Comparison of ENCODE assay signal across 20 cellular contexts in genomic region chr3:171564723-171565122, GRCh38.
DNase-seq lines count a peak whose midpoint lies in the region; ATAC-seq and TF ChIP-seq lines count a peak whose summit lies in the region.
"Had no signal": no experiment of that assay in that cellular context is flagged by ENCODE, and none has a peak within 500 bp of the region (broad histone marks: within the 10 kb centered on the region; RNA-seq: fewer than 3 reads in every experiment).

No MANE protein-coding gene starts in this region.

- ATAC-seq in PC-3 (no peak), lower lobe of right lung (peak; percentile 49 to 63), GM21367 (IDR thresholded peaks at IDR 0.05; ENCODE audit: unreplicated experiment) (no peak)
- ATAC-seq in natural killer cell treated with Interleukin-12 subunit alpha and Interleukin-12 subunit beta and Interleukin-15 and Interleukin-18, amount 100 ng/mL, for 72 hours: no peak
- ATAC-seq: HCT116, K562 had no signal

- H3K27me3 Mint-ChIP-seq in natural killer cell treated with Interleukin-12 subunit alpha and Interleukin-12 subunit beta and Interleukin-15 and Interleukin-18, amount 100 ng/mL, for 72 hours: peaks cover 0 to 2% of the 10 kb centered on the region in 2 donors

- H3K4me3 Mint-ChIP-seq in natural killer cell treated with Interleukin-12 subunit alpha and Interleukin-12 subunit beta and Interleukin-15 and Interleukin-18, amount 100 ng/mL, for 72 hours: no peak overlapping the region

- H3K4me1 Mint-ChIP-seq in natural killer cell treated with Interleukin-12 subunit alpha and Interleukin-12 subunit beta and Interleukin-15 and Interleukin-18, amount 100 ng/mL, for 72 hours (ENCODE audit: low read depth in 2 of 2): peaks cover 22 to 25% of the 10 kb centered on the region in 2 donors

- H3K27ac ChIP-seq in PC-3 (ENCODE audit: low read length) (no peak overlapping the region), lower lobe of right lung (no peak overlapping the region), stomach (no peak overlapping the region)
- H3K27ac ChIP-seq: GM23248, SJCRH30 had no signal

- H4K20me1 ChIP-seq in PC-3 (ENCODE audit: low read length): no peaks in the 10 kb centered on the region

- no peak for TF ChIP-seq CTCF in PC-3 (conservative IDR thresholded peaks at IDR 0.05; ENCODE audit: low read depth, low read length)
- no peak for TF ChIP-seq CTCF in lower lobe of right lung (IDR thresholded peaks at IDR 0.05)
- no peak for TF ChIP-seq CTCF in stomach (IDR thresholded peaks at IDR 0.05)

- no peak for TF ChIP-seq EP300 in stomach (IDR thresholded peaks at IDR 0.05)

- intact Hi-C loops in PC-3 (cut with micrococcal nuclease): loop anchor here (2.0 to 5.0 kb wide), 2 partner anchors 104 to 302 kb away; partner anchors contain the start of gene TNIK
- intact Hi-C loops in lower lobe of right lung (cut with DNase I): loop anchor here (5.0 kb wide), 1 partner anchor 597 kb away; no protein-coding TSS in a partner anchor
- intact Hi-C loops in stomach (cut with DNase I; ENCODE audit: low total_unique reads): loop anchor here (5.0 to 10.0 kb wide), 3 partner anchors 380 to 602 kb away; no protein-coding TSS in a partner anchor

- no peak overlapping the region for H3K9ac ChIP-seq in PC-3 (ENCODE audit: low read length)
- H3K9ac ChIP-seq: GM23248 had no signal

- no peak for TF ChIP-seq POLR2A in stomach (IDR thresholded peaks at IDR 0.05)

- CTCF ChIA-PET in PC-3 (lab: Charles Lee): no interaction called here

- peak overlapping the region in 1 of 2 donors; percentile 7 for H3K27ac Mint-ChIP-seq in natural killer cell treated with Interleukin-12 subunit alpha and Interleukin-12 subunit beta and Interleukin-15 and Interleukin-18, amount 100 ng/mL, for 72 hours

- no peaks in the 10 kb centered on the region for H3K79me2 ChIP-seq in PC-3 (ENCODE audit: low read length)

- POLR2A ChIA-PET in PC-3 (lab: Charles Lee; ENCODE audit: unreplicated experiment): no interaction called here

- BruUV-seq in PC-3 (replicated peaks; lab: Mats Ljungman, UMichigan): no TSS peak

- H3K36me3 ChIP-seq in PC-3 (ENCODE audit: low read depth, low read length) (no peaks in the 10 kb centered on the region), lower lobe of right lung (no peaks in the 10 kb centered on the region), stomach (no peaks in the 10 kb centered on the region)
- H3K36me3 ChIP-seq: SJCRH30 had no signal

- no peaks in the 10 kb centered on the region for H3K9me3 ChIP-seq in PC-3 (ENCODE audit: low read length)
- no peaks in the 10 kb centered on the region for H3K9me3 ChIP-seq in lower lobe of right lung
- H3K9me3 ChIP-seq in stomach: no peaks in the 10 kb centered on the region
- H3K9me3 ChIP-seq: SJCRH30 had no signal

- H3K27me3 ChIP-seq in PC-3 (ENCODE audit: low read length) (no peaks in the 10 kb centered on the region), lower lobe of right lung (ENCODE audit: low read depth) (no peaks in the 10 kb centered on the region), stomach (no peaks in the 10 kb centered on the region)
- H3K27me3 ChIP-seq: SJCRH30 had no signal

- no peak overlapping the region for H2AFZ ChIP-seq in PC-3 (ENCODE audit: low read length)
- H2AFZ ChIP-seq: GM23248 had no signal

- no peaks in the 10 kb centered on the region for H3K36me3 Mint-ChIP-seq in natural killer cell treated with Interleukin-12 subunit alpha and Interleukin-12 subunit beta and Interleukin-15 and Interleukin-18, amount 100 ng/mL, for 72 hours
- H3K36me3 Mint-ChIP-seq: CD14-positive monocyte had no signal

- DNase-seq in CD1c-positive myeloid dendritic cell (ENCODE audit: extremely low spot score) (peak; percentile 87), COLO829 (ENCODE audit: low spot score) (peak; percentile 37), PC-3 (no peak), lower lobe of right lung (peak; percentile 49), GM19238 (ENCODE audit: insufficient read length, low spot score) (no peak), stomach (no peak)
- no peak for DNase-seq in natural killer cell treated with Interleukin-12 subunit alpha and Interleukin-12 subunit beta and Interleukin-15 and Interleukin-18, amount 100 ng/mL, for 72 hours (ENCODE audit: low spot score)
- DNase-seq: ACHN, AML-193, Calu3, DMS53, GM23248, NCI-H1092, NCI-H2107, NCI-H226, SJCRH30 had no signal

- no peaks in the 10 kb centered on the region for H3F3A ChIP-seq in PC-3 (ENCODE audit: low read length, unreplicated experiment)

- WGBS in stomach, 5 donors: 71 to 88% (median 80%) methylated on average over 4 of the region's 4 CpGs

- H3K4me3 ChIP-seq in PC-3 (ENCODE audit: low read length) (no peak overlapping the region), lower lobe of right lung (no peak overlapping the region), stomach (no peak overlapping the region)
- H3K4me3 ChIP-seq: GM23248, K562, SJCRH30 had no signal

- no peaks in the 10 kb centered on the region for H3K9me2 ChIP-seq in PC-3 (replicated peaks; ENCODE audit: low read length)

- H3K4me1 ChIP-seq in PC-3 (ENCODE audit: insufficient read depth, low read length) (peaks cover 23% of the 10 kb centered on the region), lower lobe of right lung (peaks cover 19% of the 10 kb centered on the region), stomach (peaks cover 0 to 9% (median 0%) of the 10 kb centered on the region in 4 donors)

- H3K4me2 ChIP-seq in PC-3 (ENCODE audit: low read length): 0 out of 2 replicates have a peak overlapping the region, but pooled peaks have one; percentile 9

- no peaks in the 10 kb centered on the region for H3K9me3 Mint-ChIP-seq in natural killer cell treated with Interleukin-12 subunit alpha and Interleukin-12 subunit beta and Interleukin-15 and Interleukin-18, amount 100 ng/mL, for 72 hours

Comparison
In these comparisons a context has a peak if more than half of its experiments do, and no peak if none do; other contexts are left out.
1. DNase-seq: peak in CD1c-positive myeloid dendritic cell (single experiment), COLO829 (single experiment) and lower lobe of right lung (single experiment); none in PC-3 (single experiment), natural killer cell treated with Interleukin-12 subunit alpha and Interleukin-12 subunit beta and Interleukin-15 and Interleukin-18, amount 100 ng/mL, for 72 hours (single experiment), GM19238 (single experiment) and stomach (single experiment).
2. ATAC-seq: peak in lower lobe of right lung (2 of 2); none in PC-3 (single experiment), natural killer cell treated with Interleukin-12 subunit alpha and Interleukin-12 subunit beta and Interleukin-15 and Interleukin-18, amount 100 ng/mL, for 72 hours (0 of 2) and GM21367 (single experiment).